In the genomic region with DNA sequence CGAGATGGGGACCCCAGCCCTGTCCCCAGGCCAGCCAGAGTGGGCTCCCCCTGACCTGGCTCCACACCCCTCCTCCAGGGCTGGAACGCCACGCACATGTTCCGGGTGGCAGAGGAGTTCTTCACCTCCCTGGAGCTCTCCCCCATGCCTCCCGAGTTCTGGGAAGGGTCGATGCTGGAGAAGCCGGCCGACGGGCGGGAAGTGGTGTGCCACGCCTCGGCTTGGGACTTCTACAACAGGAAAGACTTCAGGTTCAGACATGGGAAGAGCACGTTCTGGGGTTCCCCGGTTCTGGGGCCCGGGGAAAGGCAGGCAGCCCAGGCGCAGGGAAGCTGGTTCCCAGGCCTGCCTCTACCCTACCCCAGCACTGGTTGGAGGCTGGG, we compare ENCODE assay signal across 30 cellular contexts. TPM values are rescaled to one million over a fixed set of nuclear protein-coding genes. Genes with fewer than 3 reads are reported as not detected.
"Had no signal": no experiment of that assay in that cellular context is flagged by ENCODE, and none has a peak within 500 bp of the region (broad histone marks: within the 10 kb centered on the region; RNA-seq: fewer than 3 reads in every experiment).

No MANE protein-coding gene starts in this region.

- H3K4me1 ChIP-seq: foreskin keratinocyte had no signal

- H3K4me1 Mint-ChIP-seq: nephron had no signal

- H3K27ac ChIP-seq: brain microvascular endothelial cell, esophagus muscularis mucosa, foreskin keratinocyte, heart left ventricle, neutrophil, ovary, prostate gland, skin epidermis, thoracic aorta, vagina had no signal

- H3K27me3 Mint-ChIP-seq: activated T-helper 17 cell treated with anti-CD3 and anti-CD28 coated beads, Interleukin-2, amount 50 U/mL, for 72 hours; T-helper 17 cell had no signal

- H3K27ac Mint-ChIP-seq: activated B cell treated with CpG ODN at 0.5 μM for 24 hours; activated CD8-positive, alpha-beta T cell treated with anti-CD3 and anti-CD28 coated beads for 36 hours; activated T-helper 17 cell treated with anti-CD3 and anti-CD28 coated beads, Interleukin-2, amount 50 U/mL, for 72 hours; nephron; T-helper 17 cell had no signal

- DNase-seq: activated B cell treated with CpG ODN at 0.5 μM for 24 hours; activated CD4-positive, alpha-beta T cell treated with anti-CD3 and anti-CD28 coated beads, Interleukin-2, amount 50 U/mL, for 1 hour; activated CD8-positive, alpha-beta T cell treated with anti-CD3 and anti-CD28 coated beads for 36 hours; activated T-cell treated with anti-CD3 and anti-CD28 coated beads, Interleukin-2, amount 50 U/mL, for 4 hours; amniotic stem cell; brain microvascular endothelial cell; foreskin keratinocyte; kidney glomerular epithelial cell; left lung; ovary; retina; stimulated activated CD4-positive, alpha-beta T cell treated with anti-CD3 and anti-CD28 coated beads, Interleukin-12 subunit alpha, Interleukin-12 subunit beta, amount 100 ng/mL, for 4 hours; stimulated activated CD4-positive, alpha-beta T cell treated with anti-CD3 and anti-CD28 coated beads, Interleukin-4, amount 100 ng/mL, for 1 hour; stimulated activated naive CD8-positive, alpha-beta T cell treated with anti-CD3 and anti-CD28 coated beads, Interleukin-15, Interleukin-2, amounts not matched to agents 100 U/mL and 50 U/mL, for 24 hours; T-helper 17 cell; trophoblast cell had no signal

- H3K27me3 ChIP-seq: brain microvascular endothelial cell, ovary, vagina had no signal

- H3K9me3 ChIP-seq: esophagus muscularis mucosa, heart left ventricle, left lung, neutrophil, ovary, prostate gland, thoracic aorta, vagina had no signal

- H3K9me3 Mint-ChIP-seq: activated B cell treated with CpG ODN at 0.5 μM for 24 hours; activated CD8-positive, alpha-beta T cell treated with anti-CD3 and anti-CD28 coated beads for 36 hours; activated T-cell treated with anti-CD3 and anti-CD28 coated beads, Interleukin-2, amount 50 U/mL, for 4 hours; activated T-helper 17 cell treated with anti-CD3 and anti-CD28 coated beads, Interleukin-2, amount 50 U/mL, for 72 hours; nephron had no signal

- H3K4me3 ChIP-seq: esophagus muscularis mucosa, heart left ventricle, left lung, ovary, prostate gland, skin epidermis, thoracic aorta, vagina had no signal

- H3K4me3 Mint-ChIP-seq: activated B cell treated with CpG ODN at 0.5 μM for 24 hours; activated CD8-positive, alpha-beta T cell treated with anti-CD3 and anti-CD28 coated beads for 36 hours; activated T-cell treated with anti-CD3 and anti-CD28 coated beads, Interleukin-2, amount 50 U/mL, for 4 hours; activated T-helper 17 cell treated with anti-CD3 and anti-CD28 coated beads, Interleukin-2, amount 50 U/mL, for 72 hours; nephron; T-helper 17 cell had no signal

- ATAC-seq: activated CD8-positive, alpha-beta T cell treated with anti-CD3 and anti-CD28 coated beads for 36 hours; activated T-cell treated with anti-CD3 and anti-CD28 coated beads, Interleukin-2, amount 50 U/mL, for 4 hours; activated T-helper 17 cell treated with anti-CD3 and anti-CD28 coated beads, Interleukin-2, amount 50 U/mL, for 72 hours; foreskin keratinocyte; heart left ventricle; left lung; sciatic nerve; stimulated activated naive CD8-positive, alpha-beta T cell treated with anti-CD3 and anti-CD28 coated beads, Interleukin-15, Interleukin-2, amounts not matched to agents 100 U/mL and 50 U/mL, for 24 hours; T-helper 17 cell had no signal

- H3K36me3 ChIP-seq: brain microvascular endothelial cell, left lung, neutrophil, ovary, prostate gland, thoracic aorta, vagina had no signal

RNA-seq across cellular contexts. Expression of a gene that starts 41.7 kb away (rescaled TPM):
- total RNA-seq: activated B cell treated with CpG ODN at 0.5 μM for 24 hours; activated CD8-positive, alpha-beta T cell treated with anti-CD3 and anti-CD28 coated beads for 36 hours; activated T-cell treated with anti-CD3 and anti-CD28 coated beads, Interleukin-2, amount 50 U/mL, for 4 hours; astrocyte; cardiac septum; chondrocyte; esophagus muscularis mucosa; foreskin keratinocyte; heart left ventricle; mucosa of gallbladder; sciatic nerve; T-helper 17 cell; thoracic aorta; vagina had no signal
